Comparison of ENCODE assay signal across 21 cellular contexts in the genomic region with DNA sequence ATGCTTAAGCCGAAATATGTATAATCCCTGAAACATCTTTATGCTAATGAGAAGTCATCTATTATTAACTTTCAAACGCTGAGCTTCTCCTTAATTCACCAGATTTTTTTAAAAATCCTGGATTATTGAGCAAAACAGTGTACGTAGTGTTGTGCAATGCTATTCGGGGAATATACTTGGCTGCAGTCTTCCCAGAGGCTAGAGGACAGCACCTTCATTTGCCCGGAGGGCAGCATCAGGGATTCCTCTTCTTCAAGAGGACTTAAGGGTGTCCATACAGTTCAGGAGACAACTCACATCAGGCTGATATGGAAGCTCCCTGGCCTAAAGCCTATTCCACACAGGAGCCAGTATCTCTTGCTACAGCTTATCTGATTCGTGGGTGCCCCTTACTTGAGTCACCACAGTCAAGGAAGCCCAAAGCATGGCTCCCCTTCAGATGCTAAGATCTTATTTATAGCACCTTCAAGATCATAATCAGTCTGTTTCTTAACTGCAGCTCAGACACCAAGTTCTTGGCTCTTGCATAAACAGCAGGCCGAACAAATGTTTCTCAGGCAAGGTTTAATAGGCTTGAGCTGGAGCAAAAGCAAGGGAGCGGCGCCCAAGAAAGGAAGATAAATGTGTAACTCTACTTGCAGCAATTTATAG. TPM values are rescaled to one million over a fixed set of nuclear protein-coding genes. Genes with fewer than 3 reads are reported as not detected.
"Had no signal": no experiment of that assay in that cellular context is flagged by ENCODE, and none has a peak within 500 bp of the region (broad histone marks: within the 10 kb centered on the region; RNA-seq: fewer than 3 reads in every experiment).

No MANE protein-coding gene starts in this region.

- DNase-seq: activated CD4-positive, alpha-beta T cell treated with anti-CD3 and anti-CD28 coated beads, Interleukin-2, amount 10 ng/mL, durations not matched to agents 24 days and 14 days; activated CD4-positive, CD25-positive, alpha-beta regulatory T cell; activated CD8-positive, alpha-beta memory T cell treated with anti-CD3 and anti-CD28 coated beads, Interleukin-2, amount 50 U/mL, for 4 hours; activated CD8-positive, alpha-beta T cell treated with anti-CD3 and anti-CD28 coated beads, Interleukin-2, amount 10 ng/mL, durations not matched to agents 7 days and 5 days; activated effector memory CD4-positive, alpha-beta T cell treated with anti-CD3 and anti-CD28 coated beads, Interleukin-2, amount 50 U/mL, for 16 hours; activated T-cell treated with anti-CD3 and anti-CD28 coated beads, Interleukin-2, amount 50 U/mL, for 48 hours; central memory CD4-positive, alpha-beta T cell; effector CD4-positive, alpha-beta T cell; esophagus squamous epithelium; foreskin keratinocyte; right cardiac atrium; stimulated activated naive CD8-positive, alpha-beta T cell treated with anti-CD3 and anti-CD28 coated beads, Interleukin-15, amount 100 ng/mL, for 72 hours; testis had no signal

- H3K36me3 ChIP-seq: adrenal gland, pancreas had no signal

- ATAC-seq: activated CD8-positive, alpha-beta T cell treated with anti-CD3 and anti-CD28 coated beads, Interleukin-2, amount 10 ng/mL, durations not matched to agents 7 days and 5 days; foreskin keratinocyte; right cardiac atrium; stimulated activated naive CD8-positive, alpha-beta T cell treated with anti-CD3 and anti-CD28 coated beads, Interleukin-15, amount 100 ng/mL, for 72 hours had no signal

- H3K27me3 ChIP-seq: adrenal gland, body of pancreas, esophagus squamous epithelium, foreskin keratinocyte, pancreas, testis had no signal

- H3K27ac ChIP-seq: coronary artery, esophagus squamous epithelium, foreskin keratinocyte, pancreas, testis had no signal

- FAIRE-seq: pancreas, urothelium cell line had no signal

- H3K9me3 ChIP-seq: adrenal gland, body of pancreas, esophagus squamous epithelium, pancreas, testis had no signal

- H3K4me1 ChIP-seq: adrenal gland, foreskin keratinocyte, testis had no signal

- H3K4me3 ChIP-seq: adrenal gland, body of pancreas, coronary artery, esophagus squamous epithelium, pancreas, testis had no signal

RNA-seq across cellular contexts. Expression of gene NUTM2F, which starts 29.4 kb away (rescaled TPM):
- total RNA-seq: activated CD4-positive, alpha-beta T cell treated with anti-CD3 and anti-CD28 coated beads, Interleukin-2, amount 10 ng/mL, durations not matched to agents 24 days and 14 days; activated CD8-positive, alpha-beta T cell treated with anti-CD3 and anti-CD28 coated beads, Interleukin-2, amount 10 ng/mL, durations not matched to agents 7 days and 5 days; adrenal gland; body of pancreas; esophagus squamous epithelium; foreskin keratinocyte; lower leg skin; mesenteric fat pad; myocyte; pancreas; right cardiac atrium had no signal
- polyA plus RNA-seq: adrenal gland, foreskin keratinocyte, right cardiac atrium had no signal
